Comparison of ENCODE assay signal across 8 cellular contexts in the genomic region with DNA sequence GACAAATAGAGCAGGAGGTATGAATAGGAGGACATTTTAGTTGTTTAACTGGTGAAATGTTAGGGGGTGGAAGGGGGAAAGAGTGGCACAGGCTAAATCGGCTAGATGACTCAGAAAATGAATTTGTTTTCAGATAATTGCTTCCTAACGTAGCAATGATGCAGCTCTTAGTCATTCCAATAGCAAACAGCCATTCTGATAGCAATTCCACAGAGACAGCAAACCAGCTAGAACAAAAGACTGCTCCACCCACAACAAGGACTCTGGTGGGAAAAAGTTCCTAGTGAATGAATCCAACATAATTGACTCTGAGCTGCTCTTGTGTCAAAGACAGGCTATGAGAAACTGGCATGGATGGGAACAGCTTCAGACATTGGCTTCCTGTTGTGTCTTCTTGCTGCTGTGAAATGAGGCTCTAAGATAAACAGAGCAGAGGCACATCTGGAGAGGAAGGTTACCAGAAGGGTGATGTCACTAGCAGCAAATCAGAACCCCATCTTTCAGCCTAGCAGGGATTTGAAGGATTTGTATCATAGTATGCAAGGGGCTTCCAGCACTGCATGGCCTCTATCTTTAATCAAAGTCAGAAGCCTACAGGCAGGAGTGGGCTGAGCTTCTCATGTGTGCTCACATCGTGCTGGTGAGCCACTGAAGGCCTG. TPM values are rescaled to one million over a fixed set of nuclear protein-coding genes. Genes with fewer than 3 reads are reported as not detected.
DNase-seq lines count a peak whose midpoint lies in the region; ATAC-seq and TF ChIP-seq lines count a peak whose summit lies in the region.

No MANE protein-coding gene starts in this region.

- no peak overlapping the region for H2AK5ac ChIP-seq in mesendoderm (ENCODE audit: low read length)

- no peak overlapping the region for H2BK5ac ChIP-seq in mesendoderm (ENCODE audit: low read length)

- TF ChIP-seq CTCF in BJ (IDR thresholded peaks at IDR 0.05; ENCODE audit: insufficient read depth, low read depth, low read length) (no peak), body of pancreas (IDR thresholded peaks at IDR 0.05) (no peak)

- DNase-seq in BJ (ENCODE audit: low read depth) (peak; percentile 90), MG63 (peak; percentile 80), body of pancreas (peak in 1 of 4 donors; percentile 33), mesendoderm (peak; percentile 59), KG1 (lab: John Stamatoyannopoulos, UW) (no peak), NCI-H524 (lab: John Stamatoyannopoulos, UW) (no peak), NCI-H1092 (lab: John Stamatoyannopoulos, UW) (no peak)

- H3K27ac ChIP-seq in body of pancreas (peak overlapping the region in 3 of 4 donors; percentile 26 to 54 (median 39)), mesendoderm (ENCODE audit: low read depth, low read length) (no peak overlapping the region)

- no peak for TF ChIP-seq POLR2A in body of pancreas (IDR thresholded peaks at IDR 0.05)

- CTCF ChIA-PET in BJ (lab: Yijun Ruan, JAX): interaction anchor here (1.0 to 4.2 kb wide), 3 partner anchors 16 to 189 kb away, joined by 3 to 24 read pairs (median 4); no protein-coding TSS in a partner anchor

- no peak overlapping the region for H2BK15ac ChIP-seq in mesendoderm (replicated peaks; ENCODE audit: low read depth)

- no peak overlapping the region for H3K4ac ChIP-seq in mesendoderm (ENCODE audit: low read depth, low read length)

- H3K9me3 ChIP-seq in MG63: peaks cover 10% of the 10 kb centered on the region
- no peaks in the 10 kb centered on the region for H3K9me3 ChIP-seq in body of pancreas

- H3K23ac ChIP-seq in mesendoderm (ENCODE audit: low read length): no peak overlapping the region

- H4K8ac ChIP-seq in mesendoderm (ENCODE audit: low read depth, low read length): no peak overlapping the region

- intact Hi-C loops in body of pancreas (cut with DNase I): no loop called here

- peak; percentile 47 for ATAC-seq in body of pancreas
- ATAC-seq in HG02571 (IDR thresholded peaks at IDR 0.05; ENCODE audit: unreplicated experiment): no peak

- no peak overlapping the region for H3K9ac ChIP-seq in mesendoderm (ENCODE audit: low read length)

- H3K79me2 ChIP-seq in mesendoderm (ENCODE audit: control insufficient read depth, insufficient read depth, low read length): no peaks in the 10 kb centered on the region

- H2BK120ac ChIP-seq in mesendoderm (ENCODE audit: low read depth, low read length): no peak overlapping the region

- H4K5ac ChIP-seq in mesendoderm (ENCODE audit: low read length): no peak overlapping the region

- H3K27me3 ChIP-seq in BJ (ENCODE audit: control insufficient read depth, insufficient read depth, low read length) (no peaks in the 10 kb centered on the region), MG63 (no peaks in the 10 kb centered on the region), body of pancreas (no peaks in the 10 kb centered on the region), mesendoderm (ENCODE audit: insufficient read depth, low read length, poor library complexity) (no peaks in the 10 kb centered on the region)

- H3K18ac ChIP-seq in mesendoderm (ENCODE audit: low read length): no peak overlapping the region

- H3K36me3 ChIP-seq in BJ (ENCODE audit: control insufficient read depth, insufficient read depth, low read length) (no peaks in the 10 kb centered on the region), MG63 (no peaks in the 10 kb centered on the region), body of pancreas (replicated peaks in 1 of 2; ENCODE audit: insufficient read depth in 1 of 2, low read depth in 2 of 2) (no peaks in the 10 kb centered on the region), mesendoderm (ENCODE audit: control insufficient read depth, insufficient read depth, low read length) (no peaks in the 10 kb centered on the region)

- H3K56ac ChIP-seq in mesendoderm (ENCODE audit: low read length): no peak overlapping the region

- H3K4me1 ChIP-seq in body of pancreas: peaks cover 20% of the 10 kb centered on the region
- H3K4me1 ChIP-seq in mesendoderm (ENCODE audit: control insufficient read depth, low read depth, low read length): no peaks in the 10 kb centered on the region

- 9 to 11% methylated on average over 3 of the region's 3 CpGs for WGBS in body of pancreas, 2 donors
- WGBS in mesendoderm (ENCODE audit: extremely low coverage, insufficient coverage, low lambda C conversion rate): no CpG with 5 or more reads among the region's 3 CpGs

- H3K4me2 ChIP-seq in mesendoderm (ENCODE audit: low read length): no peak overlapping the region

- H3K4me3 ChIP-seq in BJ (ENCODE audit: low read depth, low read length): no peak overlapping the region
- no peak overlapping the region for H3K4me3 ChIP-seq in MG63
- no peak overlapping the region for H3K4me3 ChIP-seq in body of pancreas
- H3K4me3 ChIP-seq in mesendoderm (ENCODE audit: low read length): no peak overlapping the region

- POLR2A ChIA-PET in BJ (lab: Charles Lee): no interaction called here

- no peaks in the 10 kb centered on the region for H3K79me1 ChIP-seq in mesendoderm (ENCODE audit: low read length)

RNA-seq across cellular contexts. Expression of gene F2RL1, which starts 28.1 kb away (rescaled TPM):
- 0.15 and 0.16 TPM in 2 replicates for polyA plus RNA-seq in BJ (2011; rRNA removed)
- 0.19 and 0.26 TPM in 2 replicates for polyA minus RNA-seq in BJ (2011; rRNA and poly(A)+ RNA removed)
- 1.2 TPM in 2 replicates for total RNA-seq in MG63 (2014; rRNA removed; shearing (Covaris generic); ENCODE audit: low replicate concordance)
- 10 to 100 TPM; 17.5 to 20.2 TPM for total RNA-seq in body of pancreas
- polyA plus RNA-seq in mesendoderm (2013, experiment 1 of 2): 36.3 TPM
- 35.7 TPM for polyA plus RNA-seq in mesendoderm (2013, experiment 2 of 2)

RNA-seq across cellular contexts. Expression of gene S100Z, which starts 59.1 kb away (rescaled TPM):
- not detected in 2 replicates for polyA plus RNA-seq in BJ (2011; rRNA removed)
- not detected in 2 replicates for polyA minus RNA-seq in BJ (2011; rRNA and poly(A)+ RNA removed)
- total RNA-seq in MG63 (2014; rRNA removed; shearing (Covaris generic); ENCODE audit: low replicate concordance): not detected in 2 replicates
- total RNA-seq in body of pancreas: not detected
- polyA plus RNA-seq in mesendoderm (2013, experiment 1 of 2): 0.42 TPM
- polyA plus RNA-seq in mesendoderm (2013, experiment 2 of 2): 0.42 TPM

Comparison
In these comparisons a context has a peak if more than half of its experiments do, and no peak if none do; other contexts are left out.
1. DNase-seq: peak in BJ (single experiment), MG63 (single experiment) and mesendoderm (single experiment); none in KG1 (single experiment), NCI-H524 (0 of 2) and NCI-H1092 (single experiment).